1 cellular context compared by ENCODE assay signal in genomic region chr9:135547756-135548736, GRCh38.
TF ChIP-seq lines count a peak whose summit lies in the region.

No MANE protein-coding gene starts in this region.

TF ChIP-seq in H1, 55 proteins besides CTCF, POLR2A, EP300 and RAD21:
- TF ChIP-seq NANOG (IDR thresholded peaks at IDR 0.05; ENCODE audit: insufficient read depth, low read depth, low read length, poor library complexity, severe bottlenecking): no peak
- no peak for TF ChIP-seq EGR1 (IDR thresholded peaks at IDR 0.05; ENCODE audit: borderline replicate concordance, low read depth, low read length)
- TF ChIP-seq MAFK (IDR thresholded peaks at IDR 0.05; ENCODE audit: low read depth, low read length): no peak
- no peak for TF ChIP-seq BCL11A (IDR thresholded peaks at IDR 0.05; ENCODE audit: low read depth in 2 of 2, low read length in 2 of 2)
- TF ChIP-seq CEBPB (IDR thresholded peaks at IDR 0.05; ENCODE audit: low read depth, low read length): no peak
- no peak for TF ChIP-seq SIX5 (IDR thresholded peaks at IDR 0.05; ENCODE audit: low read depth, low read length)
- TF ChIP-seq RFX5 (IDR thresholded peaks at IDR 0.05; ENCODE audit: borderline replicate concordance, low read depth, low read length): no peak
- no peak for TF ChIP-seq CBX5 (IDR thresholded peaks at IDR 0.05; ENCODE audit: low read depth, low read length)
- no peak for TF ChIP-seq JUN (IDR thresholded peaks at IDR 0.05; ENCODE audit: low read depth, low read length)
- no peak for TF ChIP-seq TAF1 (IDR thresholded peaks at IDR 0.05; ENCODE audit: low read depth, low read length)
- TF ChIP-seq HDAC2 (IDR thresholded peaks at IDR 0.05; ENCODE audit: borderline replicate concordance in 1 of 2, low read depth in 2 of 2, low read length in 2 of 2): no peak
- TF ChIP-seq E2F6 (IDR thresholded peaks at IDR 0.05): no peak
- no peak for TF ChIP-seq RBBP5 (IDR thresholded peaks at IDR 0.05; ENCODE audit: borderline replicate concordance, low read depth, low read length)
- TF ChIP-seq TCF12 (IDR thresholded peaks at IDR 0.05; ENCODE audit: low read depth, low read length): no peak
- no peak for TF ChIP-seq CBX8 (IDR thresholded peaks at IDR 0.05; ENCODE audit: borderline replicate concordance, low read depth, low read length)
- no peak for TF ChIP-seq ZNF274 (IDR thresholded peaks at IDR 0.05; ENCODE audit: borderline replicate concordance, extremely low read depth, low read length)
- TF ChIP-seq TAF7 (optimal IDR thresholded peaks at IDR 0.05; ENCODE audit: borderline replicate concordance, low read depth, low read length): no peak
- no peak for TF ChIP-seq NRF1 (IDR thresholded peaks at IDR 0.05; ENCODE audit: low read depth, low read length)
- no peak for TF ChIP-seq GABPA (IDR thresholded peaks at IDR 0.05; ENCODE audit: borderline replicate concordance, insufficient read depth, low read length)
- TF ChIP-seq CHD7 (IDR thresholded peaks at IDR 0.05; ENCODE audit: insufficient replicate concordance, low read length): no peak
